In the genomic region with DNA sequence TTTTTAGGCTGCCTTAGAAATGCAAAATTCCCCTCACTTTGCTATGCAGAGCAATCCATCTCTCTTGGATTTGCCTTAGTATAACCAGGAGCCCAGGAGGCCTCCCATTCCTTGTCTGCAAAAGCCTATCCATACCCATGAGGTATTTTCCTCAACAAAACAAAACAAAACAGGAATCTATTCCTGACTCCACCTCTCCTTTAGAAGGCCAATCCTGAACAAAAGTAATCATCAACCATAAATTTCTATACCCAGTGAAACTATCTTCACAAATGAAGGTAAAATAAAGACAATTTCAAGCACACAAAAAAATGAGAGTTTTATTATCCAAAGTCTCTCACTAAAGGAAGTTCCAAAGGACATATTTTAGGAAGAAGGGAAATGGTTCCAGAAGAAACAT, we compare ENCODE assay signal across 20 cellular contexts.
DNase-seq lines count a peak whose midpoint lies in the region; ATAC-seq, FAIRE-seq and TF ChIP-seq lines count a peak whose summit lies in the region.
"Had no signal": no experiment of that assay in that cellular context is flagged by ENCODE, and none has a peak within 500 bp of the region (broad histone marks: within the 10 kb centered on the region; RNA-seq: fewer than 3 reads in every experiment).

No MANE protein-coding gene starts in this region.

- H3K4me2 ChIP-seq in K562 (ENCODE audit: insufficient read depth, low read length), result no peak overlapping the region
- H3K4me2 ChIP-seq: BLaER1 treated with 17β-estradiol and CSF1 and Interleukin-3, amounts not matched to agents 10 nM and 100 nM had no signal

- no peaks in the 10 kb centered on the region for H3K9me3 ChIP-seq in HEK293 (ENCODE audit: control insufficient read depth, insufficient read depth, low read depth, low read length)
- H3K9me3 ChIP-seq in HUES64 (ENCODE audit: insufficient read depth, low read depth, low read length), result peaks cover 16% of the 10 kb centered on the region
- H3K9me3 ChIP-seq in K562 (replicated peaks; ENCODE audit: control insufficient read depth, insufficient read depth, low read depth, low read length), result no peaks in the 10 kb centered on the region; the same call in 1 of the 2 replicates
- no peaks in the 10 kb centered on the region for H3K9me3 ChIP-seq in BE2C

- H3K4me3 ChIP-seq in HEK293 (ENCODE audit: low read depth, low read length) (no peak overlapping the region), HUES64 (ENCODE audit: low read length) (no peak overlapping the region), K562 (no peak overlapping the region), BE2C (ENCODE audit: low read depth, low read length) (no peak overlapping the region)
- H3K4me3 ChIP-seq: BLaER1 treated with 17β-estradiol and CSF1 and Interleukin-3, amounts not matched to agents 10 nM and 100 nM had no signal

- TF ChIP-seq POLR2A in K562 (conservative IDR thresholded peaks at IDR 0.05), result no peak

- H3K27me3 ChIP-seq in HUES64 (ENCODE audit: insufficient read depth, low read length), result no peaks in the 10 kb centered on the region
- no peaks in the 10 kb centered on the region for H3K27me3 ChIP-seq in K562 (ENCODE audit: control insufficient read depth in 2 of 2, insufficient read depth in 2 of 2, low read length in 2 of 2)
- H3K27me3 ChIP-seq in BE2C, result no peaks in the 10 kb centered on the region
- H3K27me3 ChIP-seq: BLaER1 treated with 17β-estradiol and CSF1 and Interleukin-3, amounts not matched to agents 10 nM and 100 nM had no signal

- no peak for ATAC-seq in K562
- ATAC-seq in GM21367 (IDR thresholded peaks at IDR 0.05; ENCODE audit: unreplicated experiment), result no peak

- no peak for TF ChIP-seq EP300 in K562 (IDR thresholded peaks at IDR 0.05; ENCODE audit: low read length)

- no peak for TF ChIP-seq CTCF in HEK293 (tag by site-specific recombination; IDR thresholded peaks at IDR 0.05)
- TF ChIP-seq CTCF in K562 (IDR thresholded peaks at IDR 0.05 in 2 of 3, conservative IDR thresholded peaks at IDR 0.05 in 1 of 3; ENCODE audit: insufficient read depth in 2 of 3, low read depth in 1 of 3, low read length in 3 of 3), result no peak
- no peak for TF ChIP-seq CTCF in BE2C (IDR thresholded peaks at IDR 0.05; ENCODE audit: low read depth, low read length)

- POLR2A ChIA-PET in HEK293 (lab: Yijun Ruan, JAX), result no interaction called here
- POLR2A ChIA-PET in K562 (lab: Yijun Ruan, JAX), result no interaction called here

- TF ChIP-seq RAD21 in K562 (CRISPR knock-in tag; conservative IDR thresholded peaks at IDR 0.05 in 1 of 2, IDR thresholded peaks at IDR 0.05 in 1 of 2), result no peak

- no peaks in the 10 kb centered on the region for H3K79me2 ChIP-seq in K562 (ENCODE audit: control insufficient read depth, insufficient read depth, low read length)

- CTCF ChIA-PET in HEK293 (lab: Yijun Ruan, JAX) (no interaction called here), K562 (lab: Yijun Ruan, JAX; ENCODE audit: low intra/inter-chr PET ratio) (interaction anchor here (0.5 kb wide), 1 partner anchor 384 kb away, joined by 4 read pairs; no protein-coding TSS in a partner anchor)

- in situ Hi-C loops in K562 (cut with MboI), result no loop called here

- no peak for DNase-seq in K562 (ENCODE audit: extremely low read depth in 1 of 4, low spot score in 3 of 4)
- no peak for DNase-seq in Kasumi-1 (lab: John Stamatoyannopoulos, UW)
- DNase-seq in BE2C, result no peak
- DNase-seq: CD4-positive, alpha-beta T cell; CD8-positive, alpha-beta memory T cell; DMS 273 treated with DMSO at 0.1 percent for 48 hours; DMS79; EL; GDM1; H7; HCEC 1CT had no signal

- H3K9me1 ChIP-seq in K562 (ENCODE audit: control insufficient read depth, insufficient read depth, low read length), result no peaks in the 10 kb centered on the region

- H3K27ac ChIP-seq in HEK293 (ENCODE audit: extremely low read depth, low read depth, low read length) (no peak overlapping the region), HUES64 (ENCODE audit: low read depth, low read length) (peak overlapping the region; percentile 9; the same call in 1 of the 2 replicates), K562 (ENCODE audit: extremely low read depth, low read depth, low read length) (no peak overlapping the region)
- H3K27ac ChIP-seq: BLaER1 treated with 17β-estradiol and CSF1 and Interleukin-3, amounts not matched to agents 10 nM and 100 nM had no signal

- no peaks in the 10 kb centered on the region for H3K36me3 ChIP-seq in HEK293 (ENCODE audit: control insufficient read depth in 2 of 2, insufficient read depth in 1 of 2, low read length in 2 of 2)
- no peaks in the 10 kb centered on the region for H3K36me3 ChIP-seq in HUES64 (ENCODE audit: insufficient read depth, low read length)
- no peaks in the 10 kb centered on the region for H3K36me3 ChIP-seq in K562 (ENCODE audit: control insufficient read depth, insufficient read depth, low read length)
- no peaks in the 10 kb centered on the region for H3K36me3 ChIP-seq in BE2C

- BruUV-seq in K562 (replicated peaks; lab: Mats Ljungman, UMichigan), result no TSS peak

- no peak for FAIRE-seq in K562 (lab: Jason Lieb, UNC)
- FAIRE-seq: A204.1, D721Med, GM12891, GM18507, H1 had no signal

- H3K9ac ChIP-seq in HUES64 (ENCODE audit: low read depth, low read length), result no peak overlapping the region
- no peak overlapping the region for H3K9ac ChIP-seq in K562 (ENCODE audit: insufficient read depth in 1 of 2, low read depth in 2 of 2, low read length in 2 of 2)
- H3K9ac ChIP-seq: BLaER1 treated with 17β-estradiol and CSF1 and Interleukin-3, amounts not matched to agents 10 nM and 100 nM had no signal

- H4K20me1 ChIP-seq in K562 (replicated peaks; ENCODE audit: control insufficient read depth, insufficient read depth, low read length), result no peaks in the 10 kb centered on the region
- H4K20me1 ChIP-seq: BLaER1 treated with 17β-estradiol and CSF1 and Interleukin-3, amounts not matched to agents 10 nM and 100 nM had no signal

- intact Hi-C loops in K562 (cut with micrococcal nuclease), result no loop called here

- no peak overlapping the region for H2AFZ ChIP-seq in K562 (ENCODE audit: low read depth, low read length)

- H3K4me1 ChIP-seq in HEK293 (ENCODE audit: control insufficient read depth, insufficient read depth, low read length) (0 out of 2 replicates have a peak, but pooled peaks cover 4% of the 10 kb centered on the region), HUES64 (ENCODE audit: insufficient read depth, low read length) (peaks cover 34% of the 10 kb centered on the region), K562 (replicated peaks in 1 of 2; ENCODE audit: control insufficient read depth in 2 of 2, insufficient read depth in 2 of 2, low read length in 2 of 2) (no peaks in the 10 kb centered on the region), BE2C (peaks cover 5% of the 10 kb centered on the region; the same call in 1 of the 2 replicates)
- H3K4me1 ChIP-seq: BLaER1 treated with 17β-estradiol and CSF1 and Interleukin-3, amounts not matched to agents 10 nM and 100 nM had no signal

TF ChIP-seq in HEK293, 187 proteins besides CTCF, POLR2A, EP300 and RAD21:
- TF ChIP-seq ZNF16 (tag by site-specific recombination; IDR thresholded peaks at IDR 0.05; ENCODE audit: low read depth), result no peak
- TF ChIP-seq SETDB1 (IDR thresholded peaks at IDR 0.05; ENCODE audit: insufficient read length, low read length), result peak; percentile 48

TF ChIP-seq in K562, 482 proteins besides CTCF, POLR2A, EP300 and RAD21 (continues in another document):
- TF ChIP-seq ZFP1 (CRISPR knock-in tag; IDR thresholded peaks at IDR 0.05) (peak; percentile 85), PHB (CRISPR knock-in tag; IDR thresholded peaks at IDR 0.05) (no peak), CBX3 (IDR thresholded peaks at IDR 0.05; ENCODE audit: borderline replicate concordance in 1 of 2, low read length in 2 of 2) (0 out of 3 replicates have a peak, but pooled peaks of 1 of the 2 experiments have one; percentile 44), HDAC8 (tag; IDR thresholded peaks at IDR 0.05) (no peak), RBM34 (IDR thresholded peaks at IDR 0.05; ENCODE audit: borderline replicate concordance, insufficient read depth, low read length) (no peak), KLF10 (CRISPR knock-in tag; IDR thresholded peaks at IDR 0.05) (no peak), ZBED1 (IDR thresholded peaks at IDR 0.05) (no peak), XRCC3 (IDR thresholded peaks at IDR 0.05) (no peak), RBM17 (IDR thresholded peaks at IDR 0.05; ENCODE audit: borderline replicate concordance, low read depth, low read length) (no peak)
- TF ChIP-seq, protein P1, sequence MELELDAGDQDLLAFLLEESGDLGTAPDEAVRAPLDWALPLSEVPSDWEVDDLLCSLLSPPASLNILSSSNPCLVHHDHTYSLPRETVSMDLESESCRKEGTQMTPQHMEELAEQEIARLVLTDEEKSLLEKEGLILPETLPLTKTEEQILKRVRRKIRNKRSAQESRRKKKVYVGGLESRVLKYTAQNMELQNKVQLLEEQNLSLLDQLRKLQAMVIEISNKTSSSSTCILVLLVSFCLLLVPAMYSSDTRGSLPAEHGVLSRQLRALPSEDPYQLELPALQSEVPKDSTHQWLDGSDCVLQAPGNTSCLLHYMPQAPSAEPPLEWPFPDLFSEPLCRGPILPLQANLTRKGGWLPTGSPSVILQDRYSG (tag; conservative IDR thresholded peaks at IDR 0.05; ENCODE audit: low read depth), result no peak
- TF ChIP-seq, protein P2, sequence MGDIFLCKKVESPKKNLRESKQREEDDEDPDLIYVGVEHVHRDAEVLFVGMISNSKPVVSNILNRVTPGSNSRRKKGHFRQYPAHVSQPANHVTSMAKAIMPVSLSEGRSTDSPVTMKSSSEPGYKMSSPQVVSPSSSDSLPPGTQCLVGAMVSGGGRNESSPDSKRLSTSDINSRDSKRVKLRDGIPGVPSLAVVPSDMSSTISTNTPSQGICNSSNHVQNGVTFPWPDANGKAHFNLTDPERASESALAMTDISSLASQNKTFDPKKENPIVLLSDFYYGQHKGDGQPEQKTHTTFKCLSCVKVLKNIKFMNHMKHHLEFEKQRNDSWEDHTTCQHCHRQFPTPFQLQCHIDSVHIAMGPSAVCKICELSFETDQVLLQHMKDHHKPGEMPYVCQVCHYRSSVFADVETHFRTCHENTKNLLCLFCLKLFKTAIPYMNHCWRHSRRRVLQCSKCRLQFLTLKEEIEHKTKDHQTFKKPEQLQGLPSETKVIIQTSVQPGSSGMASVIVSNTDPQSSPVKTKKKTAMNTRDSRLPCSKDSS (IDR thresholded peaks at IDR 0.05; ENCODE audit: low read depth, partially characterized antibody), result peak; percentile 55
- TF ChIP-seq, protein P3, sequence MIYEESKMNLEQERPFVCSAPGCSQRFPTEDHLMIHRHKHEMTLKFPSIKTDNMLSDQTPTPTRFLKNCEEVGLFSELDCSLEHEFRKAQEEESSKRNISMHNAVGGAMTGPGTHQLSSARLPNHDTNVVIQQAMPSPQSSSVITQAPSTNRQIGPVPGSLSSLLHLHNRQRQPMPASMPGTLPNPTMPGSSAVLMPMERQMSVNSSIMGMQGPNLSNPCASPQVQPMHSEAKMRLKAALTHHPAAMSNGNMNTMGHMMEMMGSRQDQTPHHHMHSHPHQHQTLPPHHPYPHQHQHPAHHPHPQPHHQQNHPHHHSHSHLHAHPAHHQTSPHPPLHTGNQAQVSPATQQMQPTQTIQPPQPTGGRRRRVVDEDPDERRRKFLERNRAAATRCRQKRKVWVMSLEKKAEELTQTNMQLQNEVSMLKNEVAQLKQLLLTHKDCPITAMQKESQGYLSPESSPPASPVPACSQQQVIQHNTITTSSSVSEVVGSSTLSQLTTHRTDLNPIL (CRISPR knock-in tag; IDR thresholded peaks at IDR 0.05), result no peak
